In the genomic region with DNA sequence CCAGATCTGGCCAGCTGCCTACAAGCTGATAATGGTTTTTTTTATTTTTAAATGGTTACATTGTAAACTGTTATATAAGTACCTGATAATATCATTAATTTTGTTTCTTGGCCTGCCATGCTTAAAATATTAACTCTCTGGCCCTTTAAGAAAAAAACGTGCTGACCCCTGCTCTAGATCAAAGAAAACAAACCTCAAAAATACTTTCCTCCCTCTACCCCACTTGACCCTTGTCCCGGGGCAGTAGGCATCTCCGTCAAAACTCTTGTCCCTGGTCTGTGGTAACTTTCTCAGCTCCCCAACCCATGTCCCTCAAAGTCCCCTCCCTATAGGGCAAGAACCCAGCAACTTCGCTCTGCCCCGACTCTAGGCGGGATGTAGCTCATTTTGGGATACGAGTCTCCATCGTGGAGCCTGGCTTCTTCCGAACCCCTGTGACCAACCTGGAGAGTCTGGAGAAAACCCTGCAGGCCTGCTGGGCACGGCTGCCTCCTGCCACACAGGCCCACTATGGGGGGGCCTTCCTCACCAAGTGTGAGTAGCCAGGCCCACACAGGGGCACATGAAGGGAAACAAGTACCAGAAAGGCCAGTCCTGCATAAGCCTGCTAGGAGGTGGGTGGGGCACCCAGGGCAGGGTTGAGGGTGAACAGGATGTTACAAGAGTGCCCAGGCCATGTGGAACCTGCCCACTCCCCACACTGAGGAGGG, we compare ENCODE assay signal across 10 cellular contexts. TPM values are rescaled to one million over a fixed set of nuclear protein-coding genes. Genes with fewer than 3 reads are reported as not detected.
DNase-seq lines count a peak whose midpoint lies in the region; ATAC-seq and TF ChIP-seq lines count a peak whose summit lies in the region.
"Had no signal": no experiment of that assay in that cellular context is flagged by ENCODE, and none has a peak within 500 bp of the region (broad histone marks: within the 10 kb centered on the region; RNA-seq: fewer than 3 reads in every experiment).

No MANE protein-coding gene starts in this region.

- H3K27ac Mint-ChIP-seq in glutamatergic neuron (ENCODE audit: unreplicated experiment), result peak overlapping the region; percentile 5

- H3K9me3 ChIP-seq in BLaER1 (no peaks in the 10 kb centered on the region), OCI-LY7 (ENCODE audit: low read length) (no peaks in the 10 kb centered on the region), gastrocnemius medialis (no peaks in the 10 kb centered on the region)
- H3K9me3 ChIP-seq: left lung had no signal

- peaks cover 6% of the 10 kb centered on the region for H3K9me3 Mint-ChIP-seq in glutamatergic neuron (ENCODE audit: unreplicated experiment)

- peaks cover 57% of the 10 kb centered on the region for H3K36me3 ChIP-seq in BLaER1
- peaks cover 73% of the 10 kb centered on the region for H3K36me3 ChIP-seq in OCI-LY7 (ENCODE audit: insufficient read depth, low read length)
- peaks cover 0 to 30% of the 10 kb centered on the region in 2 donors for H3K36me3 ChIP-seq in gastrocnemius medialis

- no peaks in the 10 kb centered on the region for H3K9me2 ChIP-seq in OCI-LY7 (ENCODE audit: insufficient read depth, low read length)

- H3K4me3 ChIP-seq in BLaER1 (no peak overlapping the region), OCI-LY7 (ENCODE audit: low read depth, low read length, poor library complexity, severe bottlenecking) (no peak overlapping the region), gastrocnemius medialis (no peak overlapping the region)
- H3K4me3 ChIP-seq: left lung, SK-N-MC had no signal

- in situ Hi-C loops in gastrocnemius medialis (cut with MboI; ENCODE audit: low sequenced_read_pairs in 4 of 4), result loop anchor here in 2 of 4 donors (5.0 to 25.0 kb wide), 3 partner anchors 41 to 1736 kb away; partner anchors contain the start of gene HOXC10 (in 1 of the 2)

- no peak for TF ChIP-seq CTCF in OCI-LY7 (conservative IDR thresholded peaks at IDR 0.05; ENCODE audit: low read length)
- TF ChIP-seq CTCF in glutamatergic neuron (IDR thresholded peaks at IDR 0.05; ENCODE audit: partially characterized antibody, unreplicated experiment), result no peak
- no peak for TF ChIP-seq CTCF in gastrocnemius medialis (IDR thresholded peaks at IDR 0.05 in 4 of 5, conservative IDR thresholded peaks at IDR 0.05 in 1 of 5)

- H4K20me1 ChIP-seq in BLaER1, result peaks cover 28% of the 10 kb centered on the region
- no peaks in the 10 kb centered on the region for H4K20me1 ChIP-seq in OCI-LY7 (ENCODE audit: insufficient read depth, low read length)

- H3K27me3 Mint-ChIP-seq in glutamatergic neuron (ENCODE audit: unreplicated experiment), result peaks cover 2% of the 10 kb centered on the region

- DNase-seq in OCI-LY7 (ENCODE audit: low spot score) (no peak), glutamatergic neuron (no peak), gastrocnemius medialis (peak in 1 of 2 donors; percentile 24), NCI-H1436 treated with DMSO at 0.1 percent for 48 hours (lab: John Stamatoyannopoulos, UW) (no peak), DMS 273 treated with DMSO at 0.1 percent for 48 hours (lab: John Stamatoyannopoulos, UW) (no peak), cerebellar nuclear complex (lab: John Stamatoyannopoulos, UW) (no peak)
- DNase-seq in activated CD4-positive, alpha-beta T cell treated with anti-CD3 and anti-CD28 coated beads, Interleukin-2, amount 50 U/mL, for 4 hours, result no peak

- H3K27me3 ChIP-seq in BLaER1 (no peaks in the 10 kb centered on the region), gastrocnemius medialis (no peaks in the 10 kb centered on the region)
- H3K27me3 ChIP-seq: left lung had no signal

- POLR2A ChIA-PET in OCI-LY7 (lab: Charles Lee), result no interaction called here

- peak overlapping the region; percentile 57; the same call in 1 of the 2 replicates for H3K9ac ChIP-seq in BLaER1

- CTCF ChIA-PET in OCI-LY7 (lab: Charles Lee; ENCODE audit: unreplicated experiment), result interaction anchor here (0.7 to 1.9 kb wide), 2 partner anchors 8 to 15 kb away, joined by 3 to 5 read pairs; partner anchors contain the start of gene BLOC1S1

- H3K4me2 ChIP-seq in BLaER1 (peak overlapping the region; percentile 68), OCI-LY7 (ENCODE audit: low read length) (no peak overlapping the region)

- no peak overlapping the region for H3K4me3 Mint-ChIP-seq in glutamatergic neuron (ENCODE audit: unreplicated experiment)

- intact Hi-C loops in OCI-LY7 (cut with micrococcal nuclease; ENCODE audit: unreplicated experiment), result loop anchor here (1.0 kb wide), 1 partner anchor 14 kb away; no protein-coding TSS in a partner anchor
- intact Hi-C loops in gastrocnemius medialis (cut with DNase I; ENCODE audit: low total_unique reads), result loop anchor here (5.0 to 10.0 kb wide), 6 partner anchors 66 to 1729 kb away; partner anchors contain the start of genes BAZ2A, NAB2 and NACA

- H3K36me3 Mint-ChIP-seq in glutamatergic neuron (ENCODE audit: unreplicated experiment), result peaks cover 9% of the 10 kb centered on the region

- peaks cover 8% of the 10 kb centered on the region; the same call in 1 of the 2 replicates for H3K79me2 ChIP-seq in OCI-LY7 (ENCODE audit: insufficient read depth, low read depth, low read length)

- no peak for TF ChIP-seq POLR2A in gastrocnemius medialis (IDR thresholded peaks at IDR 0.05)

- ATAC-seq in gastrocnemius medialis, result no peak
- ATAC-seq: left lung had no signal

- BruUV-seq in OCI-LY7 (replicated peaks; lab: Mats Ljungman, UMichigan), result TSS peak; percentile 32

- H2AFZ ChIP-seq in OCI-LY7 (ENCODE audit: low read length), result no peak overlapping the region

- H3K4me1 Mint-ChIP-seq in glutamatergic neuron (ENCODE audit: low read depth, unreplicated experiment), result peaks cover 28% of the 10 kb centered on the region

- H3K27ac ChIP-seq in BLaER1 (peak overlapping the region; percentile 68), OCI-LY7 (ENCODE audit: low read depth, low read length, poor library complexity, severe bottlenecking) (no peak overlapping the region), gastrocnemius medialis (peak overlapping the region; percentile 95 to 100 (median 99))
- H3K27ac ChIP-seq: SK-N-MC had no signal

- peaks cover 87% of the 10 kb centered on the region for H3K4me1 ChIP-seq in BLaER1
- peaks cover 19% of the 10 kb centered on the region for H3K4me1 ChIP-seq in OCI-LY7 (ENCODE audit: insufficient read depth, low read length, poor library complexity, severe bottlenecking)
- peaks cover 49 to 65% of the 10 kb centered on the region in 2 donors for H3K4me1 ChIP-seq in gastrocnemius medialis

RNA-seq across cellular contexts. Expression of gene RDH5, which starts 3.5 kb away (rescaled TPM):
- 6.2 and 8.9 TPM in 2 replicates for total RNA-seq in OCI-LY7 (2014; rRNA removed; shearing (Covaris generic))
- total RNA-seq in OCI-LY7 (2022) (19.6 and 20.1 TPM in 2 replicates), glutamatergic neuron (ENCODE audit: unreplicated experiment) (6.6 TPM), gastrocnemius medialis (10 to 100 TPM in 1 of 4 donors, 1 to 10 TPM in 3; 3.8 to 10.3 (median 7.5) TPM)

RNA-seq across cellular contexts. Expression of gene CD63, which starts 5.1 kb away (rescaled TPM):
- 102 and 143 TPM in 2 replicates for total RNA-seq in OCI-LY7 (2014; rRNA removed; shearing (Covaris generic))
- 112 and 130 TPM in 2 replicates for total RNA-seq in OCI-LY7 (2022)
- 619 TPM for total RNA-seq in glutamatergic neuron (ENCODE audit: unreplicated experiment)
- 1,000 to 10,000 TPM in 1 of 4 donors, 100 to 1,000 TPM in 3; 423 to 1,107 (median 634) TPM for total RNA-seq in gastrocnemius medialis

RNA-seq across cellular contexts. Expression of gene BLOC1S1, which starts 7.8 kb away (rescaled TPM):
- 139 and 161 TPM in 2 replicates for total RNA-seq in OCI-LY7 (2014; rRNA removed; shearing (Covaris generic))
- total RNA-seq in OCI-LY7 (2022), result 152 and 159 TPM in 2 replicates
- 71.2 TPM for total RNA-seq in glutamatergic neuron (ENCODE audit: unreplicated experiment)
- 100 to 1,000 TPM; 255 to 434 (median 300) TPM for total RNA-seq in gastrocnemius medialis

RNA-seq across cellular contexts. Expression of gene ITGA7, which starts 16.0 kb away (rescaled TPM):
- 1.5 and 2.3 TPM in 2 replicates for total RNA-seq in OCI-LY7 (2014; rRNA removed; shearing (Covaris generic))
- total RNA-seq in OCI-LY7 (2022) (3.3 and 4.0 TPM in 2 replicates), glutamatergic neuron (ENCODE audit: unreplicated experiment) (156 TPM), gastrocnemius medialis (100 to 1,000 TPM in 2 of 4 donors, 10 to 100 TPM in 2; 69.7 to 206 (median 92.0) TPM)

RNA-seq across cellular contexts. Expression of gene GDF11, which starts 19.3 kb away (rescaled TPM):
- 4.5 and 5.2 TPM in 2 replicates for total RNA-seq in OCI-LY7 (2014; rRNA removed; shearing (Covaris generic))
- 18.0 and 19.9 TPM in 2 replicates for total RNA-seq in OCI-LY7 (2022)
- total RNA-seq in glutamatergic neuron (ENCODE audit: unreplicated experiment), result 52.4 TPM
- total RNA-seq in gastrocnemius medialis, result 1 to 10 TPM in 2 of 4 donors, under 1 TPM in 2; 0.17 to 4.4 (median 1.1) TPM
